ENCODE assay signal across 7 cellular contexts in genomic region chr13:19635926-19636325, GRCh38. TPM values are rescaled to one million over a fixed set of nuclear protein-coding genes. Genes with fewer than 3 reads are reported as not detected.
A peak's percentile ranks its signal among the peaks of the same experiment; 100 is the strongest.
DNase-seq lines count a peak whose midpoint lies in the region; TF ChIP-seq lines count a peak whose summit lies in the region.
"Not testable (repeated sequence)": the region's sequence is repeated elsewhere in the genome, so short reads cannot be mapped to it uniquely, and the experiment has no call there.

No MANE protein-coding gene starts in this region.

- H3K27ac Mint-ChIP-seq in activated CD4-positive, alpha-beta memory T cell treated with anti-CD3 and anti-CD28 coated beads, Interleukin-2, amount 10 ng/mL, durations not matched to agents 7 days and 5 days; progenitor cell of endocrine pancreas: not testable (repeated sequence)
- H3K27ac Mint-ChIP-seq in activated naive CD8-positive, alpha-beta T cell = peak overlapping the region; percentile 41
- peak overlapping the region; percentile 36 for H3K27ac Mint-ChIP-seq in mesothelial cell of epicardium

- H3K9me3 ChIP-seq in GM23248 (ENCODE audit: low read depth); SK-N-SH: not testable (repeated sequence)

- peaks cover 32% of the 10 kb centered on the region for H3F3A ChIP-seq in GM23248 (ENCODE audit: insufficient read depth)
- not testable (repeated sequence) for H3F3A ChIP-seq in SK-N-SH (replicated peaks; ENCODE audit: insufficient read depth)

- not testable (repeated sequence) for H3K9me2 ChIP-seq in GM23248 (ENCODE audit: insufficient read depth); SK-N-SH

- not testable (repeated sequence) for H3K27ac ChIP-seq in GM23248; SK-N-SH (ENCODE audit: low read depth in 2 of 2, low read length in 1 of 2); coronary artery

- not testable (repeated sequence) for H3K27me3 Mint-ChIP-seq in activated CD4-positive, alpha-beta memory T cell treated with anti-CD3 and anti-CD28 coated beads, Interleukin-2, amount 10 ng/mL, durations not matched to agents 7 days and 5 days; activated naive CD8-positive, alpha-beta T cell; mesothelial cell of epicardium (ENCODE audit: low read depth); progenitor cell of endocrine pancreas

- H2AFZ ChIP-seq in GM23248; SK-N-SH (ENCODE audit: low read depth): not testable (repeated sequence)

- H3K4me3 ChIP-seq in GM23248; SK-N-SH (ENCODE audit: low read depth in 2 of 2, low read length in 1 of 2): not testable (repeated sequence)
- peak overlapping the region; percentile 89 for H3K4me3 ChIP-seq in coronary artery

- peak overlapping the region; percentile 52 for H3K4me3 Mint-ChIP-seq in activated CD4-positive, alpha-beta memory T cell treated with anti-CD3 and anti-CD28 coated beads, Interleukin-2, amount 10 ng/mL, durations not matched to agents 7 days and 5 days
- peak overlapping the region; percentile 99 for H3K4me3 Mint-ChIP-seq in activated naive CD8-positive, alpha-beta T cell
- peak overlapping the region; percentile 47 for H3K4me3 Mint-ChIP-seq in mesothelial cell of epicardium
- H3K4me3 Mint-ChIP-seq in progenitor cell of endocrine pancreas (ENCODE audit: low read depth) = peak overlapping the region; percentile 28

- CTCF ChIA-PET in SK-N-SH (lab: Yijun Ruan, JAX); activated CD4-positive, alpha-beta memory T cell treated with anti-CD3 and anti-CD28 coated beads, Interleukin-2, amount 10 ng/mL, durations not matched to agents 7 days and 5 days (lab: Charles Lee): not testable (repeated sequence)

- not testable (repeated sequence) for DNase-seq in GM23248; SK-N-SH; activated CD4-positive, alpha-beta memory T cell treated with anti-CD3 and anti-CD28 coated beads, Interleukin-2, amount 10 ng/mL, durations not matched to agents 7 days and 5 days; coronary artery (ENCODE audit: low spot score); mesothelial cell of epicardium (ENCODE audit: low spot score in 2 of 2, unreplicated experiment in 2 of 2); progenitor cell of endocrine pancreas (ENCODE audit: low spot score, unreplicated experiment)

- H4K20me1 ChIP-seq in GM23248 (ENCODE audit: insufficient read depth) = not testable (repeated sequence)
- peaks cover 11% of the 10 kb centered on the region; the same call in 1 of the 2 replicates for H4K20me1 ChIP-seq in SK-N-SH (ENCODE audit: insufficient read depth)

- POLR2A ChIA-PET in SK-N-SH (lab: Yijun Ruan, JAX); activated CD4-positive, alpha-beta memory T cell treated with anti-CD3 and anti-CD28 coated beads, Interleukin-2, amount 10 ng/mL, durations not matched to agents 7 days and 5 days (lab: Charles Lee): not testable (repeated sequence)

- in situ Hi-C loops in GM23248 (cut with MboI) = not testable (repeated sequence)

- peaks cover 19% of the 10 kb centered on the region for H3K36me3 Mint-ChIP-seq in activated CD4-positive, alpha-beta memory T cell treated with anti-CD3 and anti-CD28 coated beads, Interleukin-2, amount 10 ng/mL, durations not matched to agents 7 days and 5 days (ENCODE audit: low read depth)
- not testable (repeated sequence) for H3K36me3 Mint-ChIP-seq in activated naive CD8-positive, alpha-beta T cell; mesothelial cell of epicardium; progenitor cell of endocrine pancreas (ENCODE audit: insufficient read depth)

- not testable (repeated sequence) for TF ChIP-seq CTCF in SK-N-SH (IDR thresholded peaks at IDR 0.05); coronary artery (IDR thresholded peaks at IDR 0.05); mesothelial cell of epicardium (IDR thresholded peaks at IDR 0.05; ENCODE audit: unreplicated experiment); progenitor cell of endocrine pancreas (IDR thresholded peaks at IDR 0.05; ENCODE audit: unreplicated experiment)

- H3K27me3 ChIP-seq in GM23248 (replicated peaks; ENCODE audit: insufficient read depth); SK-N-SH (ENCODE audit: insufficient read depth): not testable (repeated sequence)

- peaks cover 74% of the 10 kb centered on the region for H3K79me2 ChIP-seq in GM23248 (ENCODE audit: insufficient read depth)
- H3K79me2 ChIP-seq in SK-N-SH (ENCODE audit: insufficient read depth) = peaks cover 72% of the 10 kb centered on the region

- WGBS in GM23248 (ENCODE audit: low coverage in 1 of 2, low lambda C conversion rate in 2 of 2, missing lambda C conversion rate in 2 of 2), 2 experiments = 86% methylated on average over 7 of the region's 7 CpGs
- 90% methylated on average over 7 of the region's 7 CpGs for WGBS in SK-N-SH (ENCODE audit: low lambda C conversion rate)

- H3K4me1 ChIP-seq in GM23248 (ENCODE audit: insufficient read depth) = peaks cover 14% of the 10 kb centered on the region
- H3K4me1 ChIP-seq in SK-N-SH (ENCODE audit: control insufficient read depth in 1 of 2, insufficient read depth in 2 of 2, low read depth in 1 of 2, low read length in 1 of 2) = peaks cover 0 to 10% of the 10 kb centered on the region in 2 experiments; a peak in 3 of 4 replicates

- peak overlapping the region; percentile 18 for H3K4me2 ChIP-seq in GM23248 (ENCODE audit: unreplicated experiment)
- H3K4me2 ChIP-seq in SK-N-SH = peak overlapping the region; percentile 82; the same call in 1 of the 2 replicates

- TF ChIP-seq EP300 in SK-N-SH (IDR thresholded peaks at IDR 0.05; ENCODE audit: borderline replicate concordance in 1 of 2, low read depth in 1 of 2, low read length in 1 of 2) = not testable (repeated sequence)

- H3K36me3 ChIP-seq in GM23248 (ENCODE audit: low read depth); SK-N-SH (replicated peaks in 1 of 2; ENCODE audit: control insufficient read depth in 1 of 2, insufficient read depth in 2 of 2, low read length in 1 of 2): not testable (repeated sequence)

- peaks cover 28% of the 10 kb centered on the region for H3K4me1 Mint-ChIP-seq in activated CD4-positive, alpha-beta memory T cell treated with anti-CD3 and anti-CD28 coated beads, Interleukin-2, amount 10 ng/mL, durations not matched to agents 7 days and 5 days
- peaks cover 57% of the 10 kb centered on the region for H3K4me1 Mint-ChIP-seq in activated naive CD8-positive, alpha-beta T cell (ENCODE audit: low read depth)
- peaks cover 16% of the 10 kb centered on the region for H3K4me1 Mint-ChIP-seq in mesothelial cell of epicardium
- H3K4me1 Mint-ChIP-seq in progenitor cell of endocrine pancreas (ENCODE audit: low read depth) = not testable (repeated sequence)

- not testable (repeated sequence) for H3K9me3 Mint-ChIP-seq in activated CD4-positive, alpha-beta memory T cell treated with anti-CD3 and anti-CD28 coated beads, Interleukin-2, amount 10 ng/mL, durations not matched to agents 7 days and 5 days; activated naive CD8-positive, alpha-beta T cell (ENCODE audit: low read depth); mesothelial cell of epicardium; progenitor cell of endocrine pancreas (ENCODE audit: low read depth)

- not testable (repeated sequence) for H3K9ac ChIP-seq in GM23248, SK-N-SH

- not testable (repeated sequence) for TF ChIP-seq RAD21 in SK-N-SH (IDR thresholded peaks at IDR 0.05; ENCODE audit: low read length)

RNA-seq across cellular contexts. Expression of gene MPHOSPH8, which starts 2.5 kb away (rescaled TPM):
- total RNA-seq in GM23248 (2014; rRNA removed; shearing (Covaris generic)) = 11.1 and 11.3 TPM in 2 replicates
- polyA plus RNA-seq in GM23248 (2016; fragmentation: Nextera tagmentation; extraction: Ambion mirVana) (12.6 and 15.0 TPM in 2 replicates), SK-N-SH (2012; rRNA removed) (11.1 and 13.0 TPM in 2 replicates)
- polyA plus RNA-seq in SK-N-SH (2012; cell fraction: cytosol; rRNA removed) = 11.1 and 14.2 TPM in 2 replicates
- 12.2 and 25.5 TPM in 2 replicates for polyA plus RNA-seq in SK-N-SH (2012; cell fraction: nucleus; rRNA removed)
- total RNA-seq in activated CD4-positive, alpha-beta memory T cell treated with anti-CD3 and anti-CD28 coated beads, Interleukin-2, amount 10 ng/mL, durations not matched to agents 7 days and 5 days = 10 to 100 TPM; 44.4 to 47.2 TPM
- total RNA-seq in mesothelial cell of epicardium (30.4 to 33.1 TPM (median 32.6 TPM) in 3 replicates), progenitor cell of endocrine pancreas (27.3 and 29.5 TPM in 2 replicates)

Comparison
In these comparisons a context has a peak if more than half of its experiments do, and no peak if none do; other contexts are left out.
1. H3K4me3 Mint-ChIP-seq: peak in every context shown above with its lines; median percentile 99 in activated naive CD8-positive, alpha-beta T cell; 52 in activated CD4-positive, alpha-beta memory T cell treated with anti-CD3 and anti-CD28 coated beads, Interleukin-2, amount 10 ng/mL, durations not matched to agents 7 days and 5 days; 47 in mesothelial cell of epicardium; 28 in progenitor cell of endocrine pancreas.